Comparison of ENCODE assay signal across 8 cellular contexts in the genomic region with DNA sequence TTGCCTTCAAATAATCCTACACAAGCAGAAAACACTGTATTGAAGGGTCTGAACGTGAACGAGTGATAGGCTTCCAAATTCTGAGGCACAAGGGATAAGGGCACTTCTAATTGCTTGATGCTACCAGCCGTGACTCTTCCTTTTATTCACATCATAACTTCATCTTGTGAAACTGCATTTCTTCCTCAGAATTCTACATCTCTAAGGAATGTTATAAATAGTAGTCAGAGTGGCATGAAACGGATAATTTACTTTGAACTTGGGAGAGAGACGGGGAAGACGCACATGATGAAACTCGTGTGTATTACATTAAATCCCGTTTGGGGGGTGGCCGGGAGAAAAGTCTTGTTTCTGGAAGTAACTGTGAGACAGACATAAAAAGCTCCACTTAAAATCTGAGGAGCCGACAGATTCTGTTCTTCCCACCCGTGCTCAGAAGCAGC. TPM values are rescaled to one million over a fixed set of nuclear protein-coding genes. Genes with fewer than 3 reads are reported as not detected.
DNase-seq lines count a peak whose midpoint lies in the region; ATAC-seq and TF ChIP-seq lines count a peak whose summit lies in the region.

No MANE protein-coding gene starts in this region.

- in situ Hi-C loops in GM13976 (cut with MboI; ENCODE audit: low sequenced_read_pairs, unreplicated experiment): no loop called here

- H3K36me3 ChIP-seq in smooth muscle cell (ENCODE audit: low read depth): no peaks in the 10 kb centered on the region

- H3K27ac ChIP-seq in C4-2B: peak overlapping the region; percentile 97
- peak overlapping the region; percentile 72 for H3K27ac ChIP-seq in smooth muscle cell (ENCODE audit: low read depth)

- intact Hi-C loops in activated T-helper 2 cell treated with anti-CD3 and anti-CD28 coated beads, Interferon-gamma antibody, Interleukin-2, Interleukin-4, amounts not matched to agents 10 μg/mL and 5 μg/mL and 100 μg/mL, durations not matched to agents 14 hours and 24 hours and 36 hours (cut with micrococcal nuclease): loop anchor here (2.0 to 10.0 kb wide), 4 partner anchors 108 to 654 kb away; a partner anchor contains a TSS

- peaks cover 3% of the 10 kb centered on the region; the same call in 1 of the 2 replicates for H3K9me3 Mint-ChIP-seq in HFFc6
- H3K9me3 Mint-ChIP-seq in activated T-helper 2 cell treated with anti-CD3 and anti-CD28 coated beads, Interferon-gamma antibody, Interleukin-2, Interleukin-4, amounts not matched to agents 10 μg/mL and 5 μg/mL and 100 μg/mL, durations not matched to agents 14 hours and 24 hours and 36 hours: peaks cover 4% of the 10 kb centered on the region

- H3K36me3 Mint-ChIP-seq in HFFc6 (ENCODE audit: low read depth): peaks cover 31% of the 10 kb centered on the region
- H3K36me3 Mint-ChIP-seq in activated T-helper 2 cell treated with anti-CD3 and anti-CD28 coated beads, Interferon-gamma antibody, Interleukin-2, Interleukin-4, amounts not matched to agents 10 μg/mL and 5 μg/mL and 100 μg/mL, durations not matched to agents 14 hours and 24 hours and 36 hours (ENCODE audit: low read depth): peaks cover 48% of the 10 kb centered on the region

- peak overlapping the region; percentile 94 for H2AFZ ChIP-seq in smooth muscle cell (ENCODE audit: low read depth)

- ATAC-seq in HG03280 (IDR thresholded peaks at IDR 0.05; ENCODE audit: unreplicated experiment): no peak

- H3K4me1 Mint-ChIP-seq in HFFc6 (ENCODE audit: low read depth): peaks cover 48% of the 10 kb centered on the region
- peaks cover 33% of the 10 kb centered on the region for H3K4me1 Mint-ChIP-seq in activated T-helper 2 cell treated with anti-CD3 and anti-CD28 coated beads, Interferon-gamma antibody, Interleukin-2, Interleukin-4, amounts not matched to agents 10 μg/mL and 5 μg/mL and 100 μg/mL, durations not matched to agents 14 hours and 24 hours and 36 hours (ENCODE audit: low read depth)

- peaks cover 26% of the 10 kb centered on the region for H3K79me2 ChIP-seq in smooth muscle cell (ENCODE audit: low read depth)

- H4K20me1 ChIP-seq in smooth muscle cell (ENCODE audit: low read depth): no peaks in the 10 kb centered on the region

- peaks cover 8% of the 10 kb centered on the region for H3F3A ChIP-seq in smooth muscle cell (ENCODE audit: low read depth)

- no peaks in the 10 kb centered on the region for H3K9me3 ChIP-seq in smooth muscle cell (replicated peaks; ENCODE audit: low read depth)

- peaks cover 1% of the 10 kb centered on the region for H3K27me3 Mint-ChIP-seq in HFFc6 (ENCODE audit: insufficient read depth)
- peaks cover 19% of the 10 kb centered on the region for H3K27me3 Mint-ChIP-seq in activated T-helper 2 cell treated with anti-CD3 and anti-CD28 coated beads, Interferon-gamma antibody, Interleukin-2, Interleukin-4, amounts not matched to agents 10 μg/mL and 5 μg/mL and 100 μg/mL, durations not matched to agents 14 hours and 24 hours and 36 hours (ENCODE audit: low read depth)

- peak overlapping the region; percentile 83 for H3K4me2 ChIP-seq in smooth muscle cell

- TF ChIP-seq CTCF in C4-2B (conservative IDR thresholded peaks at IDR 0.05): no peak
- no peak for TF ChIP-seq CTCF in HFFc6 (IDR thresholded peaks at IDR 0.05)
- no peak for TF ChIP-seq CTCF in smooth muscle cell (IDR thresholded peaks at IDR 0.05; ENCODE audit: borderline replicate concordance, insufficient read depth, poor library complexity, severe bottlenecking)
- no peak for TF ChIP-seq CTCF in GM13976 (IDR thresholded peaks at IDR 0.05; ENCODE audit: borderline replicate concordance, control extremely low read depth, extremely low read depth, insufficient read depth, missing control alignments)

- peak overlapping the region; percentile 94 for H3K4me3 Mint-ChIP-seq in HFFc6
- H3K4me3 Mint-ChIP-seq in activated T-helper 2 cell treated with anti-CD3 and anti-CD28 coated beads, Interferon-gamma antibody, Interleukin-2, Interleukin-4, amounts not matched to agents 10 μg/mL and 5 μg/mL and 100 μg/mL, durations not matched to agents 14 hours and 24 hours and 36 hours (ENCODE audit: low read depth): peak overlapping the region; percentile 93

- peak; percentile 33 for DNase-seq in HFFc6
- DNase-seq in activated T-helper 2 cell treated with anti-CD3 and anti-CD28 coated beads, Interferon-gamma antibody, Interleukin-2, Interleukin-4, amounts not matched to agents 10 μg/mL and 5 μg/mL and 100 μg/mL, durations not matched to agents 14 hours and 24 hours and 36 hours (ENCODE audit: low spot score): no peak
- peak; percentile 21 for DNase-seq in hepatic stellate cell (ENCODE audit: low spot score)
- DNase-seq in smooth muscle cell (lab: John Stamatoyannopoulos, UW; ENCODE audit: unreplicated experiment): no peak
- no peak for DNase-seq in cerebellum (ENCODE audit: low spot score)
- no peak for DNase-seq in GM13976 (ENCODE audit: low spot score)

- H3K4me3 ChIP-seq in smooth muscle cell: peak overlapping the region; percentile 54

- H3K27me3 ChIP-seq in smooth muscle cell (ENCODE audit: low read depth): no peaks in the 10 kb centered on the region

- peaks cover 13% of the 10 kb centered on the region for H3K4me1 ChIP-seq in smooth muscle cell (ENCODE audit: low read depth)

- WGBS in smooth muscle cell (ENCODE audit: low lambda C conversion rate): 2% methylated on average over 11 of the region's 11 CpGs

- H3K9ac ChIP-seq in smooth muscle cell (ENCODE audit: low read depth): peak overlapping the region; percentile 78

- peak overlapping the region; percentile 92 for H3K27ac Mint-ChIP-seq in HFFc6
- H3K27ac Mint-ChIP-seq in activated T-helper 2 cell treated with anti-CD3 and anti-CD28 coated beads, Interferon-gamma antibody, Interleukin-2, Interleukin-4, amounts not matched to agents 10 μg/mL and 5 μg/mL and 100 μg/mL, durations not matched to agents 14 hours and 24 hours and 36 hours: peak overlapping the region; percentile 90

RNA-seq across cellular contexts. Expression of a gene that starts 0.8 kb away (rescaled TPM):
- total RNA-seq in HFFc6 (2021; fragmentation: NEBNext Ultra II Directional; extraction: Animal tissue kit (Norgen Biotek cat#: 25700)): 10 to 100 TPM; 50.0 to 59.3 (median 57.8) TPM
- 78.3 and 80.7 TPM in 2 replicates for total RNA-seq in activated T-helper 2 cell treated with anti-CD3 and anti-CD28 coated beads, Interferon-gamma antibody, Interleukin-2, Interleukin-4, amounts not matched to agents 10 μg/mL and 5 μg/mL and 100 μg/mL, durations not matched to agents 14 hours and 24 hours and 36 hours
- total RNA-seq in smooth muscle cell: 80.9 and 104 TPM in 2 replicates
- 107 and 114 TPM in 2 replicates for polyA plus RNA-seq in smooth muscle cell
- total RNA-seq in cerebellum: 36.0 TPM

Comparison
In these comparisons a context has a peak if more than half of its experiments do, and no peak if none do; other contexts are left out.
1. DNase-seq: peak in HFFc6 (single experiment) and hepatic stellate cell (single experiment); none in activated T-helper 2 cell treated with anti-CD3 and anti-CD28 coated beads, Interferon-gamma antibody, Interleukin-2, Interleukin-4, amounts not matched to agents 10 μg/mL and 5 μg/mL and 100 μg/mL, durations not matched to agents 14 hours and 24 hours and 36 hours (single experiment), smooth muscle cell (single experiment), cerebellum (single experiment) and GM13976 (single experiment).